Comparison of ENCODE assay signal across 25 cellular contexts in the genomic region with DNA sequence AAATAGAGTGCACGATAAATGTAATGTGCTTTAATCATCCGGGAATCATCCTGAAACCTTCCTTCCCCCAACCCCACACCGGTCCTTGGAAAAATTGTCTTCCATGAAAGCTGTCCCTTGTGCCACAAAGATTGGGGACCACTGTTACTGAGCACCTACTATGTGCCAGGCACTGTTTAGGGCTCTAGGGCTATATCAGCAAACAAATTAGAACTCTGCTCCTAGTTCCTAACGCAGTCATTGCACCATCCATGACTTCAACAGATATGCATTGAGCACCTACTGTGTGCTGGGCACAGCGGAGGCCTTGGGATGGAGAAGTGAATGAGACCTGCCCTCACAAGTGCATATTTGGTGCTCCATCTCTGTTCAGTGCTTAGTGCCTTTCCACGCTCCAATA. TPM values are rescaled to one million over a fixed set of nuclear protein-coding genes. Genes with fewer than 3 reads are reported as not detected.
"Had no signal": no experiment of that assay in that cellular context is flagged by ENCODE, and none has a peak within 500 bp of the region (broad histone marks: within the 10 kb centered on the region; RNA-seq: fewer than 3 reads in every experiment).

No MANE protein-coding gene starts in this region.

- H2AFZ ChIP-seq: hepatocyte had no signal

- H3K4me3 ChIP-seq: coronary artery, dorsolateral prefrontal cortex, gastroesophageal sphincter, heart left ventricle, hepatocyte, left lung, lower lobe of right lung, mucosa of descending colon had no signal

- ATAC-seq: esophagus mucosa, foreskin keratinocyte, gastroesophageal sphincter, heart left ventricle, left cardiac atrium, left lung, left ventricle myocardium superior, lower lobe of right lung, mucosa of descending colon had no signal

- H3K27me3 ChIP-seq: hepatocyte had no signal

- H3K4me1 ChIP-seq: foreskin keratinocyte, gastroesophageal sphincter, heart left ventricle, left lung, lower lobe of right lung had no signal

- H3K9me3 ChIP-seq: gastroesophageal sphincter, heart left ventricle, left lung, lower lobe of right lung, mucosa of descending colon had no signal

- H3K27ac ChIP-seq: coronary artery, dorsolateral prefrontal cortex, epithelial cell of prostate, foreskin keratinocyte, gastroesophageal sphincter, heart left ventricle, hepatocyte, left lung, lower lobe of right lung had no signal

- H3K4me2 ChIP-seq: hepatocyte had no signal

- DNase-seq: dermis blood vessel endothelial cell; dorsolateral prefrontal cortex; effector CD4-positive, alpha-beta T cell; effector memory CD4-positive, alpha-beta T cell; erythroblast; foreskin keratinocyte; heart left ventricle; hypothalamus; immature natural killer cell; left cardiac atrium; left lung; left ventricle myocardium superior; lower lobe of right lung; mesenchymal stem cell; mucosa of descending colon had no signal

- FAIRE-seq: colon, endometrium, frontal cortex, keratinocyte had no signal

- H3K79me2 ChIP-seq: hepatocyte had no signal

- H3K36me3 ChIP-seq: gastroesophageal sphincter, heart left ventricle, left lung, lower lobe of right lung had no signal

RNA-seq across cellular contexts. Expression of a gene that starts 56.9 kb away (rescaled TPM):
- total RNA-seq: hepatocyte, lung microvascular endothelial cell had no signal
